Comparison of ENCODE assay signal across 1 cellular context in the genomic region with DNA sequence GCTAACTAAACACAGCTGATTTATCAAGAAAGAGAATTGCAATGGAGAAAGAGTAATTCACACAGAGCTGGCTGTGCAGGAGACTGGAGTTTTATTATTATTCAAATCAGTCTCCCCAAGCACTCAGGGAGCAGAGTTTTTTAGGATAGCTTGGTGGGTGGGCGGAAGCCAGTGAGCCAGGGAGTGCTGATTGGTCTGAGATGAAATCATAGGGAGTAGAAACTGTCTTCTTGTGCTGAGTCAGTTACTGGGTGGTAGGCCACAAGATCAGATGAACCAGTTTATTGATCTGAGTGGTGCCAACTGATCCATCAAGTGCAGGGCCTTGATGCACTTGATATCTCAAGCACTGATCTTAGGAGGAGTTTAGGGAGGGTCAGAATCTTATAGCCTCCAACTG.
TF ChIP-seq lines count a peak whose summit lies in the region.

No MANE protein-coding gene starts in this region.

TF ChIP-seq in WTC11, 78 proteins besides CTCF, POLR2A, EP300 and RAD21:
- TF ChIP-seq, protein P1, sequence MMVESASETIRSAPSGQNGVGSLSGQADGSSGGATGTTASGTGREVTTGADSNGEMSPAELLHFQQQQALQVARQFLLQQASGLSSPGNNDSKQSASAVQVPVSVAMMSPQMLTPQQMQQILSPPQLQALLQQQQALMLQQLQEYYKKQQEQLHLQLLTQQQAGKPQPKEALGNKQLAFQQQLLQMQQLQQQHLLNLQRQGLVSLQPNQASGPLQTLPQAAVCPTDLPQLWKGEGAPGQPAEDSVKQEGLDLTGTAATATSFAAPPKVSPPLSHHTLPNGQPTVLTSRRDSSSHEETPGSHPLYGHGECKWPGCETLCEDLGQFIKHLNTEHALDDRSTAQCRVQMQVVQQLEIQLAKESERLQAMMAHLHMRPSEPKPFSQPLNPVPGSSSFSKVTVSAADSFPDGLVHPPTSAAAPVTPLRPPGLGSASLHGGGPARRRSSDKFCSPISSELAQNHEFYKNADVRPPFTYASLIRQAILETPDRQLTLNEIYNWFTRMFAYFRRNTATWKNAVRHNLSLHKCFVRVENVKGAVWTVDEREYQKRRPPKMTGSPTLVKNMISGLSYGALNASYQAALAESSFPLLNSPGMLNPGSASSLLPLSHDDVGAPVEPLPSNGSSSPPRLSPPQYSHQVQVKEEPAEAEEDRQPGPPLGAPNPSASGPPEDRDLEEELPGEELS (CRISPR knock-in tag; IDR thresholded peaks at IDR 0.05): no peak
- no peak for TF ChIP-seq GRHL2 (CRISPR knock-in tag; IDR thresholded peaks at IDR 0.05; ENCODE audit: insufficient replicate concordance, severe bottlenecking)
- TF ChIP-seq, protein P2, sequence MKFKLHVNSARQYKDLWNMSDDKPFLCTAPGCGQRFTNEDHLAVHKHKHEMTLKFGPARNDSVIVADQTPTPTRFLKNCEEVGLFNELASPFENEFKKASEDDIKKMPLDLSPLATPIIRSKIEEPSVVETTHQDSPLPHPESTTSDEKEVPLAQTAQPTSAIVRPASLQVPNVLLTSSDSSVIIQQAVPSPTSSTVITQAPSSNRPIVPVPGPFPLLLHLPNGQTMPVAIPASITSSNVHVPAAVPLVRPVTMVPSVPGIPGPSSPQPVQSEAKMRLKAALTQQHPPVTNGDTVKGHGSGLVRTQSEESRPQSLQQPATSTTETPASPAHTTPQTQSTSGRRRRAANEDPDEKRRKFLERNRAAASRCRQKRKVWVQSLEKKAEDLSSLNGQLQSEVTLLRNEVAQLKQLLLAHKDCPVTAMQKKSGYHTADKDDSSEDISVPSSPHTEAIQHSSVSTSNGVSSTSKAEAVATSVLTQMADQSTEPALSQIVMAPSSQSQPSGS (CRISPR knock-in tag; IDR thresholded peaks at IDR 0.05; ENCODE audit: borderline replicate concordance, low read depth): no peak
- no peak; the same call in 1 of the 2 replicates for TF ChIP-seq NFYB (CRISPR knock-in tag; conservative IDR thresholded peaks at IDR 0.05; ENCODE audit: low read depth)
- TF ChIP-seq, protein P3, sequence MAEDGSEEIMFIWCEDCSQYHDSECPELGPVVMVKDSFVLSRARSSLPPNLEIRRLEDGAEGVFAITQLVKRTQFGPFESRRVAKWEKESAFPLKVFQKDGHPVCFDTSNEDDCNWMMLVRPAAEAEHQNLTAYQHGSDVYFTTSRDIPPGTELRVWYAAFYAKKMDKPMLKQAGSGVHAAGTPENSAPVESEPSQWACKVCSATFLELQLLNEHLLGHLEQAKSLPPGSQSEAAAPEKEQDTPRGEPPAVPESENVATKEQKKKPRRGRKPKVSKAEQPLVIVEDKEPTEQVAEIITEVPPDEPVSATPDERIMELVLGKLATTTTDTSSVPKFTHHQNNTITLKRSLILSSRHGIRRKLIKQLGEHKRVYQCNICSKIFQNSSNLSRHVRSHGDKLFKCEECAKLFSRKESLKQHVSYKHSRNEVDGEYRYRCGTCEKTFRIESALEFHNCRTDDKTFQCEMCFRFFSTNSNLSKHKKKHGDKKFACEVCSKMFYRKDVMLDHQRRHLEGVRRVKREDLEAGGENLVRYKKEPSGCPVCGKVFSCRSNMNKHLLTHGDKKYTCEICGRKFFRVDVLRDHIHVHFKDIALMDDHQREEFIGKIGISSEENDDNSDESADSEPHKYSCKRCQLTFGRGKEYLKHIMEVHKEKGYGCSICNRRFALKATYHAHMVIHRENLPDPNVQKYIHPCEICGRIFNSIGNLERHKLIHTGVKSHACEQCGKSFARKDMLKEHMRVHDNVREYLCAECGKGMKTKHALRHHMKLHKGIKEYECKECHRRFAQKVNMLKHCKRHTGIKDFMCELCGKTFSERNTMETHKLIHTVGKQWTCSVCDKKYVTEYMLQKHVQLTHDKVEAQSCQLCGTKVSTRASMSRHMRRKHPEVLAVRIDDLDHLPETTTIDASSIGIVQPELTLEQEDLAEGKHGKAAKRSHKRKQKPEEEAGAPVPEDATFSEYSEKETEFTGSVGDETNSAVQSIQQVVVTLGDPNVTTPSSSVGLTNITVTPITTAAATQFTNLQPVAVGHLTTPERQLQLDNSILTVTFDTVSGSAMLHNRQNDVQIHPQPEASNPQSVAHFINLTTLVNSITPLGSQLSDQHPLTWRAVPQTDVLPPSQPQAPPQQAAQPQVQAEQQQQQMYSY (CRISPR knock-in tag; IDR thresholded peaks at IDR 0.05): no peak
- no peak for TF ChIP-seq TP53 (CRISPR knock-in tag; IDR thresholded peaks at IDR 0.05)
- TF ChIP-seq PRRX2 (CRISPR knock-in tag; IDR thresholded peaks at IDR 0.05): no peak
- no peak for TF ChIP-seq ZNF138 (CRISPR knock-in tag; conservative IDR thresholded peaks at IDR 0.05)
- TF ChIP-seq, protein P4, sequence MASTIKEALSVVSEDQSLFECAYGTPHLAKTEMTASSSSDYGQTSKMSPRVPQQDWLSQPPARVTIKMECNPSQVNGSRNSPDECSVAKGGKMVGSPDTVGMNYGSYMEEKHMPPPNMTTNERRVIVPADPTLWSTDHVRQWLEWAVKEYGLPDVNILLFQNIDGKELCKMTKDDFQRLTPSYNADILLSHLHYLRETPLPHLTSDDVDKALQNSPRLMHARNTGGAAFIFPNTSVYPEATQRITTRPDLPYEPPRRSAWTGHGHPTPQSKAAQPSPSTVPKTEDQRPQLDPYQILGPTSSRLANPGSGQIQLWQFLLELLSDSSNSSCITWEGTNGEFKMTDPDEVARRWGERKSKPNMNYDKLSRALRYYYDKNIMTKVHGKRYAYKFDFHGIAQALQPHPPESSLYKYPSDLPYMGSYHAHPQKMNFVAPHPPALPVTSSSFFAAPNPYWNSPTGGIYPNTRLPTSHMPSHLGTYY (CRISPR knock-in tag; IDR thresholded peaks at IDR 0.05): no peak
- TF ChIP-seq, protein P5, sequence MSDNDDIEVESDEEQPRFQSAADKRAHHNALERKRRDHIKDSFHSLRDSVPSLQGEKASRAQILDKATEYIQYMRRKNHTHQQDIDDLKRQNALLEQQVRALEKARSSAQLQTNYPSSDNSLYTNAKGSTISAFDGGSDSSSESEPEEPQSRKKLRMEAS (CRISPR knock-in tag; IDR thresholded peaks at IDR 0.05): no peak
- TF ChIP-seq, protein P6, sequence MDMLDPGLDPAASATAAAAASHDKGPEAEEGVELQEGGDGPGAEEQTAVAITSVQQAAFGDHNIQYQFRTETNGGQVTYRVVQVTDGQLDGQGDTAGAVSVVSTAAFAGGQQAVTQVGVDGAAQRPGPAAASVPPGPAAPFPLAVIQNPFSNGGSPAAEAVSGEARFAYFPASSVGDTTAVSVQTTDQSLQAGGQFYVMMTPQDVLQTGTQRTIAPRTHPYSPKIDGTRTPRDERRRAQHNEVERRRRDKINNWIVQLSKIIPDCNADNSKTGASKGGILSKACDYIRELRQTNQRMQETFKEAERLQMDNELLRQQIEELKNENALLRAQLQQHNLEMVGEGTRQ (CRISPR knock-in tag; IDR thresholded peaks at IDR 0.05): no peak
